Comparison of ENCODE assay signal across 1 cellular context in genomic region chr13:72221276-72221962, GRCh38.
TF ChIP-seq lines count a peak whose summit lies in the region.

No MANE protein-coding gene starts in this region.

TF ChIP-seq in liver, 16 proteins besides CTCF, POLR2A, EP300 and RAD21 (continued from another document):
- no peak for TF ChIP-seq REST (IDR thresholded peaks at IDR 0.05)
- TF ChIP-seq ZBTB33 (IDR thresholded peaks at IDR 0.05): no peak
- TF ChIP-seq FOXA2 (IDR thresholded peaks at IDR 0.05): no peak
- TF ChIP-seq HNF4G (IDR thresholded peaks at IDR 0.05): no peak
- no peak for TF ChIP-seq SP1 (IDR thresholded peaks at IDR 0.05)
- no peak for TF ChIP-seq EGR1 (IDR thresholded peaks at IDR 0.05; ENCODE audit: low read depth in 2 of 2)
- TF ChIP-seq GABPA (IDR thresholded peaks at IDR 0.05 in 1 of 2, conservative IDR thresholded peaks at IDR 0.05 in 1 of 2): no peak
- no peak for TF ChIP-seq NR2F2 (IDR thresholded peaks at IDR 0.05)
- TF ChIP-seq RXRA (IDR thresholded peaks at IDR 0.05): no peak
- TF ChIP-seq FOXA1 (IDR thresholded peaks at IDR 0.05): no peak
